22 cellular contexts compared by ENCODE assay signal in the genomic region with DNA sequence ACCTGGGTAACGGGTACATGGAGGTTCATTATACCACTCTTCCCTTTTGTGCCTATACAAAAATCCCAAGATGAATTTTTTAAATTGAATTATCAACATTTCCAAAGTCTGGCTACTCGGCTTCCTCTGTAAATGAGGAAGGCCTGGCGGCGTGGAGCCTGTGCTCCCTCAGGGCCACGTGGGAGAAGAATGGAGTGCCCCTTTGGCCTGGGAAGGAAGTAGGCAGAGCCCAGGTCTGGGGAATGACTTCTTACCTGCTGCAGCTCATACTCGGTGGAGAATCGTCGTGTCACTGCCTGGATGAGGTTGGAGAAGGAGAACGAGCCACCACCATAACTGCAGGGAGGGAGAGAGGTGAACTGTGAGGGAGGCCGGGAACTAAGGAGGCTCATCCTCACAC. TPM values are rescaled to one million over a fixed set of nuclear protein-coding genes. Genes with fewer than 3 reads are reported as not detected.
"Had no signal": no experiment of that assay in that cellular context is flagged by ENCODE, and none has a peak within 500 bp of the region (broad histone marks: within the 10 kb centered on the region; RNA-seq: fewer than 3 reads in every experiment).

No MANE protein-coding gene starts in this region.

- H3K27me3 Mint-ChIP-seq: activated naive CD8-positive, alpha-beta T cell treated with anti-CD3 and anti-CD28 coated beads for 36 hours had no signal

- H3K36me3 ChIP-seq: SJCRH30 had no signal

- H3K27me3 ChIP-seq: SJCRH30 had no signal

- H3K9me3 Mint-ChIP-seq: activated T-helper 17 cell treated with anti-CD3 and anti-CD28 coated beads, Interleukin-2, amount 50 U/mL, for 72 hours had no signal

- H3K27ac ChIP-seq: SJCRH30, VCaP had no signal

- H3K36me3 Mint-ChIP-seq: activated naive CD4-positive, alpha-beta T cell treated with anti-CD3 and anti-CD28 coated beads, Interleukin-2, amount 10 ng/mL, durations not matched to agents 7 days and 5 days; activated naive CD8-positive, alpha-beta T cell treated with anti-CD3 and anti-CD28 coated beads for 36 hours had no signal

- DNase-seq: activated CD4-positive, alpha-beta memory T cell treated with anti-CD3 and anti-CD28 coated beads for 36 hours; activated CD4-positive, alpha-beta T cell treated with anti-CD3 and anti-CD28 coated beads, Interleukin-2, amount 10 ng/mL, durations not matched to agents 7 days and 5 days; activated CD4-positive, CD25-positive, alpha-beta regulatory T cell; activated CD8-positive, alpha-beta memory T cell treated with anti-CD3 and anti-CD28 coated beads for 24 hours; activated gamma-delta T cell treated with Interleukin-2 at 50 U/mL for 16 hours; activated naive CD8-positive, alpha-beta T cell treated with anti-CD3 and anti-CD28 coated beads for 36 hours; activated T-cell treated with anti-CD3 and anti-CD28 coated beads, Interleukin-2, amount 50 U/mL, for 48 hours; NCI-H1048; NCI-H146; NCI-H187 treated with DMSO at 0.1 percent for 48 hours; NCI-H2081 treated with DMSO at 0.1 percent for 48 hours; NCI-H446; NCI-H524; PC-3; Right ventricle myocardium superior; SJCRH30; SK-N-SH; T-helper 1 cell had no signal

- H3K4me1 ChIP-seq: SJCRH30 had no signal

- H3K27ac Mint-ChIP-seq: activated CD4-positive, alpha-beta memory T cell treated with anti-CD3 and anti-CD28 coated beads for 36 hours; activated CD4-positive, alpha-beta T cell treated with anti-CD3 and anti-CD28 coated beads, Interleukin-2, amount 10 ng/mL, durations not matched to agents 7 days and 5 days; activated naive CD4-positive, alpha-beta T cell treated with anti-CD3 and anti-CD28 coated beads, Interleukin-2, amount 10 ng/mL, durations not matched to agents 7 days and 5 days; activated naive CD8-positive, alpha-beta T cell treated with anti-CD3 and anti-CD28 coated beads for 36 hours; activated T-helper 17 cell treated with anti-CD3 and anti-CD28 coated beads, Interleukin-2, amount 50 U/mL, for 72 hours had no signal

- H3K9me2 ChIP-seq: SK-N-SH had no signal

- H3K4me3 Mint-ChIP-seq: activated CD4-positive, alpha-beta memory T cell treated with anti-CD3 and anti-CD28 coated beads for 36 hours; activated CD4-positive, alpha-beta T cell treated with anti-CD3 and anti-CD28 coated beads, Interleukin-2, amount 10 ng/mL, durations not matched to agents 7 days and 5 days; activated naive CD4-positive, alpha-beta T cell treated with anti-CD3 and anti-CD28 coated beads, Interleukin-2, amount 10 ng/mL, durations not matched to agents 7 days and 5 days; activated naive CD8-positive, alpha-beta T cell treated with anti-CD3 and anti-CD28 coated beads for 36 hours; activated T-helper 17 cell treated with anti-CD3 and anti-CD28 coated beads, Interleukin-2, amount 50 U/mL, for 72 hours had no signal

- H3K4me1 Mint-ChIP-seq: activated CD4-positive, alpha-beta T cell treated with anti-CD3 and anti-CD28 coated beads, Interleukin-2, amount 10 ng/mL, durations not matched to agents 7 days and 5 days; activated naive CD4-positive, alpha-beta T cell treated with anti-CD3 and anti-CD28 coated beads, Interleukin-2, amount 10 ng/mL, durations not matched to agents 7 days and 5 days; activated naive CD8-positive, alpha-beta T cell treated with anti-CD3 and anti-CD28 coated beads for 36 hours; activated T-helper 17 cell treated with anti-CD3 and anti-CD28 coated beads, Interleukin-2, amount 50 U/mL, for 72 hours had no signal

- H3K4me3 ChIP-seq: SJCRH30 had no signal

- H3K4me2 ChIP-seq: SK-N-SH had no signal

RNA-seq across cellular contexts. Expression of gene MESP2, which starts 14.1 kb away (rescaled TPM):
- total RNA-seq: activated CD4-positive, alpha-beta memory T cell treated with anti-CD3 and anti-CD28 coated beads for 36 hours; activated CD4-positive, alpha-beta T cell treated with anti-CD3 and anti-CD28 coated beads, Interleukin-2, amount 10 ng/mL, durations not matched to agents 7 days and 5 days; activated naive CD8-positive, alpha-beta T cell treated with anti-CD3 and anti-CD28 coated beads for 36 hours; SJCRH30; T-helper 2 cell treated with Interferon-gamma antibody and Interleukin-4, amounts not matched to agents 100 ng/mL and 5 ng/mL, for 36 hours had no signal

RNA-seq across cellular contexts. Expression of gene MESP1, which starts 39.2 kb away (rescaled TPM):
- total RNA-seq: SJCRH30 had no signal
